Comparison of ENCODE assay signal across 8 cellular contexts in the genomic region with DNA sequence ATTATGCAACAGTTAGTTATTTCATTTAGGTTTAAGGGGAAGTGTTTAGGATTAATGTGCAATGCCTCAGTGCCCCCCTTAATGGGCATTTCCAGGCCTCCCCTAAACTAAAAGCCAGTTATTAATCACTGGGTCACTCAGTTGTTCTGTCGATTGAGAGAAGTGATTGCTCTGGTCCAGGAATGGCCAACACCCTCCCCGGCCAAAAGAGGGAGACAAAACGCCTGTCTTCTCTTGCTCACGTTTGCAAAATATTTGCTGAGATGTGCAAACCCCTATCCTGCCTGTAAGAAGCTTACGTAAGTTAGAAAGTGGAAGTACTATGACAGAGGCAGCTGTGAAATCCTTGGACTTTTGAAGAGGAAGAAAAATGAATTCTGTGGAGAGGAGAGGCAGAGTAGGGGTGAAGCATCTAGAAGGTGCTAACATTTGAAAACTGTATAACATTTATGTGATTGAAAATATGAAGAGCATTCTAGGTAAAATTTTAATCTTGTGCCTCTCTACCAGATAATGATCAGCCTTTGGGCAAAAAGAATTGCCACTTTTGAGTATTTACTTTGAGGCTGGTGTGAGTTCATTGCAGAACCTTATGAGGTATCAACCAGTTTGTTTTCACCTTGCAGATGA. TPM values are rescaled to one million over a fixed set of nuclear protein-coding genes. Genes with fewer than 3 reads are reported as not detected.
DNase-seq lines count a peak whose midpoint lies in the region; ATAC-seq and TF ChIP-seq lines count a peak whose summit lies in the region.

No MANE protein-coding gene starts in this region.

- 26% methylated on average over 5 of the region's 5 CpGs for WGBS in smooth muscle cell (ENCODE audit: low lambda C conversion rate)
- 40 to 45% methylated on average over 4 to 5 of the region's 5 CpGs for WGBS in esophagus squamous epithelium, 2 donors

- H4K20me1 ChIP-seq in OCI-LY1 (ENCODE audit: insufficient read depth, low read length): no peaks in the 10 kb centered on the region
- no peaks in the 10 kb centered on the region for H4K20me1 ChIP-seq in smooth muscle cell (ENCODE audit: low read depth)

- H3K4me2 ChIP-seq in OCI-LY1 (ENCODE audit: low read length) (no peak overlapping the region), smooth muscle cell (no peak overlapping the region)

- H3K4me3 ChIP-seq in AG09309 (ENCODE audit: control insufficient read depth, low read depth, low read length) (no peak overlapping the region), OCI-LY1 (ENCODE audit: low read depth, low read length, poor library complexity, severe bottlenecking) (no peak overlapping the region), smooth muscle cell (no peak overlapping the region), esophagus squamous epithelium (no peak overlapping the region)

- H3K79me2 ChIP-seq in OCI-LY1 (ENCODE audit: insufficient read depth, low read length) (no peaks in the 10 kb centered on the region), smooth muscle cell (ENCODE audit: low read depth) (no peaks in the 10 kb centered on the region)

- ATAC-seq in GM21360 (IDR thresholded peaks at IDR 0.05; ENCODE audit: unreplicated experiment): peak; percentile 73
- ATAC-seq in foreskin keratinocyte: peak; percentile 85
- no peak for ATAC-seq in HG03045 (IDR thresholded peaks at IDR 0.05; ENCODE audit: unreplicated experiment)

- intact Hi-C loops in esophagus squamous epithelium (cut with DNase I): no loop called here

- no peaks in the 10 kb centered on the region for H3K9me2 ChIP-seq in OCI-LY1 (ENCODE audit: low read depth, low read length)

- no peak for TF ChIP-seq POLR2A in esophagus squamous epithelium (IDR thresholded peaks at IDR 0.05)

- H3K9me3 ChIP-seq in OCI-LY1 (ENCODE audit: low read length) (no peaks in the 10 kb centered on the region), smooth muscle cell (replicated peaks; ENCODE audit: low read depth) (no peaks in the 10 kb centered on the region), esophagus squamous epithelium (no peaks in the 10 kb centered on the region)

- TF ChIP-seq CTCF in AG09309 (IDR thresholded peaks at IDR 0.05; ENCODE audit: control insufficient read depth, insufficient read depth, low read depth, low read length, missing control alignments) (peak; percentile 73), OCI-LY1 (IDR thresholded peaks at IDR 0.05; ENCODE audit: low read length) (peak; percentile 53), foreskin keratinocyte (conservative IDR thresholded peaks at IDR 0.05) (peak; percentile 84), smooth muscle cell (IDR thresholded peaks at IDR 0.05; ENCODE audit: borderline replicate concordance, insufficient read depth, poor library complexity, severe bottlenecking) (peak; percentile 60), esophagus squamous epithelium (IDR thresholded peaks at IDR 0.05) (peak in 3 of 6 experiments; percentile 16 to 60 (median 41))

- H3K9ac ChIP-seq in OCI-LY1 (ENCODE audit: low read length) (no peak overlapping the region), smooth muscle cell (ENCODE audit: low read depth) (no peak overlapping the region)

- H3K27ac ChIP-seq in OCI-LY1 (ENCODE audit: low read depth, low read length, poor library complexity, severe bottlenecking) (no peak overlapping the region), foreskin keratinocyte (no peak overlapping the region), smooth muscle cell (ENCODE audit: low read depth) (no peak overlapping the region), esophagus squamous epithelium (no peak overlapping the region)

- no peaks in the 10 kb centered on the region for H3K36me3 ChIP-seq in OCI-LY1 (ENCODE audit: insufficient read depth, low read length)
- no peaks in the 10 kb centered on the region for H3K36me3 ChIP-seq in smooth muscle cell (ENCODE audit: low read depth)
- H3K36me3 ChIP-seq in esophagus squamous epithelium: no peaks in the 10 kb centered on the region

- H2AFZ ChIP-seq in OCI-LY1 (ENCODE audit: low read length): no peak overlapping the region
- no peak overlapping the region for H2AFZ ChIP-seq in smooth muscle cell (ENCODE audit: low read depth)

- no peaks in the 10 kb centered on the region for H3F3A ChIP-seq in OCI-LY1 (ENCODE audit: insufficient read depth, low read length)
- no peaks in the 10 kb centered on the region for H3F3A ChIP-seq in smooth muscle cell (ENCODE audit: low read depth)

- DNase-seq in AG09309 (ENCODE audit: low read depth) (peak; percentile 11), foreskin keratinocyte (peak in 1 of 2 donors; percentile 57), smooth muscle cell (lab: John Stamatoyannopoulos, UW; ENCODE audit: unreplicated experiment) (no peak), esophagus squamous epithelium (lab: John Stamatoyannopoulos, UW) (no peak), ureter (ENCODE audit: low spot score) (no peak)

- H3K27me3 ChIP-seq in OCI-LY1 (ENCODE audit: insufficient read depth, low read length): no peaks in the 10 kb centered on the region
- peaks cover 5% of the 10 kb centered on the region for H3K27me3 ChIP-seq in foreskin keratinocyte
- H3K27me3 ChIP-seq in smooth muscle cell (ENCODE audit: low read depth): peaks cover 40% of the 10 kb centered on the region
- H3K27me3 ChIP-seq in esophagus squamous epithelium: no peaks in the 10 kb centered on the region

- H3K4me1 ChIP-seq in OCI-LY1 (ENCODE audit: insufficient read depth, low read length, severe bottlenecking): no peaks in the 10 kb centered on the region
- H3K4me1 ChIP-seq in foreskin keratinocyte: no peaks in the 10 kb centered on the region
- H3K4me1 ChIP-seq in smooth muscle cell (ENCODE audit: low read depth): no peaks in the 10 kb centered on the region
- no peaks in the 10 kb centered on the region for H3K4me1 ChIP-seq in esophagus squamous epithelium

RNA-seq across cellular contexts. Expression of a gene that starts 37.7 kb away (rescaled TPM):
- total RNA-seq in foreskin keratinocyte: 37.5 and 51.7 TPM in 2 replicates
- 16.1 and 20.2 TPM in 2 replicates for polyA plus RNA-seq in foreskin keratinocyte
- 68.9 and 80.3 TPM in 2 replicates for total RNA-seq in smooth muscle cell
- polyA plus RNA-seq in smooth muscle cell: 103 and 123 TPM in 2 replicates
- total RNA-seq in esophagus squamous epithelium: 1 to 10 TPM in 1 of 4 donors, under 1 TPM in 3; 0.21 to 3.2 (median 0.84) TPM
- 9.9 TPM for total RNA-seq in ureter
